In genomic region chr11:96091476-96091875, GRCh38 we compare ENCODE assay signal across 9 cellular contexts.
DNase-seq lines count a peak whose midpoint lies in the region; ATAC-seq and TF ChIP-seq lines count a peak whose summit lies in the region.
"Had no signal": no experiment of that assay in that cellular context is flagged by ENCODE, and none has a peak within 500 bp of the region (broad histone marks: within the 10 kb centered on the region; RNA-seq: fewer than 3 reads in every experiment).

No MANE protein-coding gene starts in this region.

- H3K27me3 ChIP-seq in WERI-Rb-1 (ENCODE audit: insufficient read depth, low read depth, severe bottlenecking) (no peaks in the 10 kb centered on the region), aorta (ENCODE audit: control insufficient read depth in 1 of 2, insufficient read depth in 2 of 2, low read length in 1 of 2) (no peaks in the 10 kb centered on the region)

- H3K9me3 ChIP-seq in WERI-Rb-1 (ENCODE audit: severe bottlenecking) (no peaks in the 10 kb centered on the region), aorta (ENCODE audit: control insufficient read depth, low read length) (no peaks in the 10 kb centered on the region)

- H3K4me1 ChIP-seq in aorta (ENCODE audit: control insufficient read depth in 1 of 2, insufficient read depth in 2 of 2, low read length in 2 of 2) = peaks cover 0 to 2% of the 10 kb centered on the region in 2 donors

- no peak overlapping the region for H3K4me3 ChIP-seq in AG09309 (ENCODE audit: control insufficient read depth, low read depth, low read length)
- H3K4me3 ChIP-seq in GM12864 (ENCODE audit: low read depth, low read length) = no peak overlapping the region
- no peak overlapping the region for H3K4me3 ChIP-seq in LNCaP clone FGC (ENCODE audit: low read depth, low read length)
- H3K4me3 ChIP-seq in WERI-Rb-1 (ENCODE audit: low read depth, low read length) = no peak overlapping the region
- H3K4me3 ChIP-seq in aorta (ENCODE audit: low read length in 2 of 2) = no peak overlapping the region

- TF ChIP-seq CTCF in AG09309 (IDR thresholded peaks at IDR 0.05; ENCODE audit: control insufficient read depth, insufficient read depth, low read depth, low read length, missing control alignments) (peak; percentile 10), GM12864 (IDR thresholded peaks at IDR 0.05; ENCODE audit: low read depth, low read length, missing control alignments) (peak; percentile 46), LNCaP clone FGC (IDR thresholded peaks at IDR 0.05; ENCODE audit: control insufficient read depth, extremely low read depth, insufficient read depth) (0 out of 2 replicates have a peak, but pooled peaks have one; percentile 12), WERI-Rb-1 (IDR thresholded peaks at IDR 0.05; ENCODE audit: low read depth, low read length) (no peak)

- H3K36me3 ChIP-seq in WERI-Rb-1 (peaks cover 35% of the 10 kb centered on the region), aorta (ENCODE audit: control insufficient read depth in 1 of 2, insufficient read depth in 2 of 2, low read length in 1 of 2) (no peaks in the 10 kb centered on the region)

- WGBS in aorta, 2 donors = 77 to 97% methylated on average over 1 of the region's 1 CpG

- intact Hi-C loops in aorta (cut with DNase I) = no loop called here

- no peak overlapping the region for H3K27ac ChIP-seq in WERI-Rb-1
- no peak overlapping the region for H3K27ac ChIP-seq in aorta (ENCODE audit: low read depth in 1 of 2, low read length in 2 of 2)

- DNase-seq in AG09309 (ENCODE audit: low read depth) (no peak), GM12864 (ENCODE audit: low read depth) (peak; percentile 15), LNCaP clone FGC (ENCODE audit: low read depth) (no peak), WERI-Rb-1 (no peak), aorta (no peak)
- peak; percentile 21 for DNase-seq in effector CD4-positive, alpha-beta T cell
- DNase-seq: foreskin melanocyte had no signal

- ATAC-seq in HG03108 (IDR thresholded peaks at IDR 0.05; ENCODE audit: unreplicated experiment) (no peak), aorta (ENCODE audit: low FRiP score) (no peak), HG03457 (IDR thresholded peaks at IDR 0.05; ENCODE audit: unreplicated experiment) (no peak)

Comparison
In these comparisons a context has a peak if more than half of its experiments do, and no peak if none do; other contexts are left out.
1. DNase-seq: peak in GM12864 (single experiment) and effector CD4-positive, alpha-beta T cell (single experiment); none in AG09309 (single experiment), LNCaP clone FGC (single experiment), WERI-Rb-1 (single experiment) and aorta (0 of 2).